ENCODE assay signal across 8 cellular contexts in genomic region chr11:123064268-123064657, GRCh38.
A peak's percentile ranks its signal among the peaks of the same experiment; 100 is the strongest.
DNase-seq lines count a peak whose midpoint lies in the region; TF ChIP-seq lines count a peak whose summit lies in the region.

No MANE protein-coding gene starts in this region.

- no peaks in the 10 kb centered on the region for H3K27me3 Mint-ChIP-seq in nephron (ENCODE audit: low read depth)

- no peak for DNase-seq in coronary artery (ENCODE audit: low spot score)
- no peak for DNase-seq in posterior cingulate gyrus
- DNase-seq in NCI-H748 (lab: John Stamatoyannopoulos, UW; ENCODE audit: unreplicated experiment), result no peak
- DNase-seq in activated CD4-positive, alpha-beta T cell treated with anti-CD3 and anti-CD28 coated beads for 1 hour, result no peak
- DNase-seq in GM10266 (ENCODE audit: extremely low spot score), result no peak

- peak overlapping the region; percentile 98 to 99 (median 99) for H3K4me3 Mint-ChIP-seq in nephron

- H3K36me3 Mint-ChIP-seq in nephron (ENCODE audit: low read depth), result peaks cover 36% of the 10 kb centered on the region

- intact Hi-C loops in posterior cingulate gyrus (cut with DNase I), result no loop called here

- H3K9ac ChIP-seq in BLaER1 (peak overlapping the region; percentile 99), KMS-11 (peak overlapping the region; percentile 100; the same call in 1 of the 2 replicates)

- no peaks in the 10 kb centered on the region for H3K9me3 Mint-ChIP-seq in nephron

- H3K4me3 ChIP-seq in BLaER1 (peak overlapping the region; percentile 91), KMS-11 (IDR thresholded peaks at IDR 0.05; ENCODE audit: insufficient read depth, low read depth, low read length) (no peak overlapping the region), coronary artery (peak overlapping the region; percentile 94)

- H3K36me3 ChIP-seq in BLaER1, result peaks cover 21% of the 10 kb centered on the region
- peaks cover 17% of the 10 kb centered on the region for H3K36me3 ChIP-seq in KMS-11 (ENCODE audit: insufficient read depth)

- no peaks in the 10 kb centered on the region for H3K9me3 ChIP-seq in BLaER1

- H2AFZ ChIP-seq in KMS-11 (ENCODE audit: low read depth), result no peak overlapping the region

- H3K4me1 ChIP-seq in BLaER1, result peaks cover 56% of the 10 kb centered on the region
- H3K4me1 ChIP-seq in KMS-11 (ENCODE audit: low read depth, poor library complexity, severe bottlenecking), result peaks cover 42% of the 10 kb centered on the region

- TF ChIP-seq CTCF in KMS-11 (conservative IDR thresholded peaks at IDR 0.05; ENCODE audit: low read depth, low read length) (no peak), coronary artery (IDR thresholded peaks at IDR 0.05) (no peak), nephron (IDR thresholded peaks at IDR 0.05; ENCODE audit: unreplicated experiment in 3 of 3) (no peak), GM10266 (IDR thresholded peaks at IDR 0.05; ENCODE audit: control insufficient read depth, insufficient read depth, low read depth, missing control alignments) (no peak)

- H3K79me2 ChIP-seq in KMS-11 (ENCODE audit: insufficient read depth, low read depth), result peaks cover 55% of the 10 kb centered on the region

- H3K27ac Mint-ChIP-seq in nephron, result peak overlapping the region; percentile 100

- H4K20me1 ChIP-seq in BLaER1 (peaks cover 26% of the 10 kb centered on the region), KMS-11 (ENCODE audit: insufficient read depth) (peaks cover 25% of the 10 kb centered on the region)

- H3K4me2 ChIP-seq in BLaER1, result peak overlapping the region; percentile 91
- peak overlapping the region; percentile 84 for H3K4me2 ChIP-seq in KMS-11

- H3K27ac ChIP-seq in BLaER1 (peak overlapping the region; percentile 100), KMS-11 (peak overlapping the region; percentile 99), coronary artery (peak overlapping the region; percentile 98 to 100)

- H3K27me3 ChIP-seq in BLaER1 (no peaks in the 10 kb centered on the region), KMS-11 (ENCODE audit: insufficient read depth, low read depth) (no peaks in the 10 kb centered on the region)

- peaks cover 52% of the 10 kb centered on the region for H3K4me1 Mint-ChIP-seq in nephron
